Comparison of ENCODE assay signal across 18 cellular contexts in genomic region chr22:49099496-49100124, GRCh38.
A peak's percentile ranks its signal among the peaks of the same experiment; 100 is the strongest.
DNase-seq lines count a peak whose midpoint lies in the region; ATAC-seq and TF ChIP-seq lines count a peak whose summit lies in the region.
"Had no signal": no experiment of that assay in that cellular context is flagged by ENCODE, and none has a peak within 500 bp of the region (broad histone marks: within the 10 kb centered on the region; RNA-seq: fewer than 3 reads in every experiment).

No MANE protein-coding gene starts in this region.

- no peak overlapping the region for H2AK5ac ChIP-seq in IMR-90 (ENCODE audit: low read depth, low read length)

- no peaks in the 10 kb centered on the region for H3K79me1 ChIP-seq in IMR-90 (ENCODE audit: low read depth in 1 of 2, low read length in 2 of 2)

- POLR2A ChIA-PET in IMR-90 (lab: Charles Lee; ENCODE audit: unreplicated experiment), result no interaction called here

- no TSS peak for BruUV-seq in IMR-90 (replicated peaks; lab: Mats Ljungman, UMichigan)

- no peak overlapping the region for H3K56ac ChIP-seq in IMR-90 (ENCODE audit: extremely low read depth, insufficient read depth, low read length)

- H3K4ac ChIP-seq in IMR-90 (ENCODE audit: low read depth, low read length), result no peak overlapping the region

- no peak overlapping the region for H3K27ac ChIP-seq in BLaER1 treated with 17β-estradiol and CSF1 and Interleukin-3, amounts not matched to agents 10 nM and 100 nM
- no peak overlapping the region for H3K27ac ChIP-seq in IMR-90 (ENCODE audit: insufficient read depth, low read length)
- no peak overlapping the region for H3K27ac ChIP-seq in uterus
- H3K27ac ChIP-seq: epithelial cell of prostate had no signal

- no CpG with 5 or more reads among the region's 15 CpGs for WGBS in IMR-90 (ENCODE audit: extremely low coverage in 2 of 2, insufficient read length in 1 of 2), 2 experiments

- no peaks in the 10 kb centered on the region for H3K36me3 ChIP-seq in BLaER1 treated with 17β-estradiol and CSF1 and Interleukin-3, amounts not matched to agents 10 nM and 100 nM
- H3K36me3 ChIP-seq in IMR-90 (ENCODE audit: control insufficient read depth, insufficient read depth, low read length) (no peaks in the 10 kb centered on the region), uterus (no peaks in the 10 kb centered on the region)

- CTCF ChIA-PET in IMR-90 (lab: Yijun Ruan, JAX), result no interaction called here

- intact Hi-C loops in IMR-90 (cut with micrococcal nuclease), result no loop called here
- intact Hi-C loops in posterior vena cava (cut with DNase I), result no loop called here
- intact Hi-C loops in uterus (cut with DNase I; ENCODE audit: low total_unique reads), result no loop called here

- in situ Hi-C loops in IMR-90 (cut with MboI; ENCODE audit: low sequenced_read_pairs), result no loop called here

- no peak overlapping the region for H2BK15ac ChIP-seq in IMR-90 (ENCODE audit: low read depth, low read length)

- H3K14ac ChIP-seq in IMR-90 (replicated peaks; ENCODE audit: low read depth, low read length), result no peak overlapping the region

- H2BK20ac ChIP-seq in IMR-90 (ENCODE audit: low read depth, low read length), result no peak overlapping the region

- DNase-seq in IMR-90 (no peak), astrocyte of the hippocampus (ENCODE audit: low read depth, low spot score) (peak; percentile 69), posterior vena cava (ENCODE audit: low spot score) (peak; percentile 70), midbrain (lab: John Stamatoyannopoulos, UW) (no peak), NCI-H446 (lab: John Stamatoyannopoulos, UW) (no peak), uterus (no peak), LoVo (ENCODE audit: low spot score) (no peak)
- DNase-seq: activated CD4-positive, CD25-positive, alpha-beta regulatory T cell; activated effector memory CD4-positive, alpha-beta T cell treated with Interleukin-2 at 50 U/mL for 16 hours; DMS153; H7; NCI-H2081; NCI-H774; stimulated activated CD4-positive, alpha-beta T cell treated with anti-CD3 and anti-CD28 coated beads, Interleukin-1b, Interleukin-23, amount 100 ng/mL, for 48 hours; substantia nigra had no signal

- no peak overlapping the region for H4K91ac ChIP-seq in IMR-90 (ENCODE audit: insufficient read depth, low read depth, low read length)

- ATAC-seq in IMR-90 (ENCODE audit: low read depth), result no peak
- ATAC-seq: natural killer cell treated with Interleukin-12 subunit alpha and Interleukin-12 subunit beta and Interleukin-15 and Interleukin-18, amount 100 ng/mL, for 72 hours had no signal

- no peak overlapping the region for H4K5ac ChIP-seq in IMR-90 (ENCODE audit: low read depth, low read length)

- no peak overlapping the region for H2AK9ac ChIP-seq in IMR-90 (replicated peaks; ENCODE audit: low read depth, low read length, poor library complexity)

- H3K27me3 ChIP-seq in BLaER1 treated with 17β-estradiol and CSF1 and Interleukin-3, amounts not matched to agents 10 nM and 100 nM, result peaks cover 0 to 19% (median 5%) of the 10 kb centered on the region in 11 experiments; a peak in 8 of 22 replicates
- no peaks in the 10 kb centered on the region for H3K27me3 ChIP-seq in IMR-90 (ENCODE audit: control insufficient read depth, insufficient read depth, low read length)
- H3K27me3 ChIP-seq in uterus, result no peaks in the 10 kb centered on the region

- peaks cover 0 to 9% (median 0%) of the 10 kb centered on the region in 11 experiments; a peak in 3 of 22 replicates for H4K20me1 ChIP-seq in BLaER1 treated with 17β-estradiol and CSF1 and Interleukin-3, amounts not matched to agents 10 nM and 100 nM
- H4K20me1 ChIP-seq in IMR-90 (ENCODE audit: insufficient read depth, low read length), result no peaks in the 10 kb centered on the region

- H3K23ac ChIP-seq in IMR-90 (ENCODE audit: low read depth, low read length), result no peak overlapping the region

- no peak for TF ChIP-seq POLR2A in IMR-90 (IDR thresholded peaks at IDR 0.05; ENCODE audit: low read depth, low read length)
- TF ChIP-seq POLR2A in uterus (IDR thresholded peaks at IDR 0.05), result no peak

- H3K4me1 ChIP-seq in BLaER1 treated with 17β-estradiol and CSF1 and Interleukin-3, amounts not matched to agents 10 nM and 100 nM, result peaks cover 0 to 42% (median 27%) of the 10 kb centered on the region in 10 experiments; a peak in 14 of 20 replicates
- H3K4me1 ChIP-seq in IMR-90 (ENCODE audit: control insufficient read depth, insufficient read depth, low read length) (no peaks in the 10 kb centered on the region), uterus (no peaks in the 10 kb centered on the region)

- no peak overlapping the region for H3K18ac ChIP-seq in IMR-90 (ENCODE audit: low read depth, low read length)

- no peak for TF ChIP-seq RAD21 in IMR-90 (IDR thresholded peaks at IDR 0.05; ENCODE audit: low read length)

- H2AFZ ChIP-seq in IMR-90 (replicated peaks; ENCODE audit: low read length, poor library complexity), result peak overlapping the region; percentile 32

- H3K4me2 ChIP-seq in BLaER1 treated with 17β-estradiol and CSF1 and Interleukin-3, amounts not matched to agents 10 nM and 100 nM, result peak overlapping the region in 6 of 11 experiments; percentile 60 to 72 (median 66); a peak in 9 of 22 replicates
- no peak overlapping the region for H3K4me2 ChIP-seq in IMR-90 (ENCODE audit: low read depth, low read length)

- no peak overlapping the region for H4K8ac ChIP-seq in IMR-90 (ENCODE audit: low read depth in 2 of 2, low read length in 2 of 2)

- H2BK120ac ChIP-seq in IMR-90 (ENCODE audit: low read depth, low read length), result no peak overlapping the region

- H3K9me1 ChIP-seq in IMR-90 (ENCODE audit: insufficient read depth, low read length), result no peaks in the 10 kb centered on the region

- dilution Hi-C loops in IMR-90 (cut with HindIII; ENCODE audit: low sequenced_read_pairs, unreplicated experiment), result no loop called here

- no peak overlapping the region for H3K9ac ChIP-seq in BLaER1 treated with 17β-estradiol and CSF1 and Interleukin-3, amounts not matched to agents 10 nM and 100 nM
- no peak overlapping the region for H3K9ac ChIP-seq in IMR-90 (ENCODE audit: low read depth, low read length)

- no peaks in the 10 kb centered on the region for H3K9me3 ChIP-seq in BLaER1 treated with 17β-estradiol and CSF1 and Interleukin-3, amounts not matched to agents 10 nM and 100 nM (replicated peaks in 1 of 11)
- H3K9me3 ChIP-seq in IMR-90 (ENCODE audit: control insufficient read depth, insufficient read depth, low read length), result peaks cover 51% of the 10 kb centered on the region
- no peaks in the 10 kb centered on the region for H3K9me3 ChIP-seq in uterus

- H3K4me3 ChIP-seq in BLaER1 treated with 17β-estradiol and CSF1 and Interleukin-3, amounts not matched to agents 10 nM and 100 nM, result no peak overlapping the region
- H3K4me3 ChIP-seq in IMR-90 (ENCODE audit: insufficient read depth, low read depth, low read length), result no peak overlapping the region
- H3K4me3 ChIP-seq in uterus, result no peak overlapping the region

- TF ChIP-seq CTCF in IMR-90 (conservative IDR thresholded peaks at IDR 0.05; ENCODE audit: low read depth, low read length) (no peak), uterus (IDR thresholded peaks at IDR 0.05) (no peak)

- H2BK5ac ChIP-seq in IMR-90 (ENCODE audit: low read depth, low read length, poor library complexity, severe bottlenecking), result no peak overlapping the region

TF ChIP-seq in IMR-90, 13 proteins besides CTCF, POLR2A, EP300 and RAD21:
- TF ChIP-seq MAZ (IDR thresholded peaks at IDR 0.05; ENCODE audit: borderline replicate concordance, low read depth, low read length) (no peak), RCOR1 (IDR thresholded peaks at IDR 0.05; ENCODE audit: insufficient replicate concordance, low read length) (no peak), MAFK (IDR thresholded peaks at IDR 0.05; ENCODE audit: low read depth, low read length) (no peak), FOS (IDR thresholded peaks at IDR 0.05; ENCODE audit: low read depth, low read length) (no peak), RFX5 (IDR thresholded peaks at IDR 0.05; ENCODE audit: low read depth, low read length) (no peak), SMC3 (IDR thresholded peaks at IDR 0.05; ENCODE audit: low read depth, low read length) (no peak), ELK1 (IDR thresholded peaks at IDR 0.05; ENCODE audit: borderline replicate concordance, low read depth, low read length) (no peak), NFE2L2 (IDR thresholded peaks at IDR 0.05; ENCODE audit: low read depth, low read length) (no peak), BHLHE40 (IDR thresholded peaks at IDR 0.05; ENCODE audit: low read depth, low read length) (no peak), MXI1 (IDR thresholded peaks at IDR 0.05; ENCODE audit: borderline replicate concordance, low read depth, low read length) (no peak)

Comparison
In these comparisons a context has a peak if more than half of its experiments do, and no peak if none do; other contexts are left out.
1. DNase-seq: peak in astrocyte of the hippocampus (single experiment) and posterior vena cava (single experiment); none in IMR-90 (single experiment), midbrain (single experiment), NCI-H446 (0 of 2), uterus (0 of 2) and LoVo (single experiment).